In genomic region chr10:92108747-92109146, GRCh38 we compare ENCODE assay signal across 15 cellular contexts.
A peak's percentile ranks its signal among the peaks of the same experiment; 100 is the strongest.
DNase-seq lines count a peak whose midpoint lies in the region; ATAC-seq and TF ChIP-seq lines count a peak whose summit lies in the region.
"Had no signal": no experiment of that assay in that cellular context is flagged by ENCODE, and none has a peak within 500 bp of the region (broad histone marks: within the 10 kb centered on the region; RNA-seq: fewer than 3 reads in every experiment).

No MANE protein-coding gene starts in this region.

- H3K27ac Mint-ChIP-seq in activated naive CD4-positive, alpha-beta T cell treated with anti-CD3 and anti-CD28 coated beads, Interleukin-2, amount 10 ng/mL, durations not matched to agents 7 days and 5 days = no peak overlapping the region
- H3K27ac Mint-ChIP-seq: CD4-positive, alpha-beta memory T cell had no signal

- peak; percentile 63 for ATAC-seq in left ventricle myocardium superior
- peak; percentile 43 for ATAC-seq in left lobe of liver
- peak in 2 of 4 donors; percentile 48 to 50 for ATAC-seq in psoas muscle
- ATAC-seq in GM21423 (IDR thresholded peaks at IDR 0.05; ENCODE audit: unreplicated experiment) = no peak

- no peaks in the 10 kb centered on the region for H3K27me3 ChIP-seq in psoas muscle (ENCODE audit: insufficient read depth in 3 of 3, low read length in 2 of 3)

- intact Hi-C loops in left ventricle myocardium superior (cut with micrococcal nuclease) (no loop called here), cardiac septum (cut with DNase I) (no loop called here), psoas muscle (cut with DNase I) (loop anchor here in 1 of 2 donors (10.0 kb wide), 1 partner anchor 46 kb away; no protein-coding TSS in a partner anchor)

- H3K27me3 Mint-ChIP-seq in activated naive CD4-positive, alpha-beta T cell treated with anti-CD3 and anti-CD28 coated beads, Interleukin-2, amount 10 ng/mL, durations not matched to agents 7 days and 5 days = no peaks in the 10 kb centered on the region
- H3K27me3 Mint-ChIP-seq: CD4-positive, alpha-beta memory T cell had no signal

- H3K36me3 Mint-ChIP-seq in activated naive CD4-positive, alpha-beta T cell treated with anti-CD3 and anti-CD28 coated beads, Interleukin-2, amount 10 ng/mL, durations not matched to agents 7 days and 5 days = no peaks in the 10 kb centered on the region

- no peaks in the 10 kb centered on the region for H3K4me1 Mint-ChIP-seq in activated naive CD4-positive, alpha-beta T cell treated with anti-CD3 and anti-CD28 coated beads, Interleukin-2, amount 10 ng/mL, durations not matched to agents 7 days and 5 days

- 52 to 69% (median 64%) methylated on average over 2 of the region's 2 CpGs for WGBS in psoas muscle, 3 donors

- no peaks in the 10 kb centered on the region for H3K36me3 ChIP-seq in psoas muscle (ENCODE audit: insufficient read depth in 1 of 2, low read depth in 1 of 2)

- H3K9me3 ChIP-seq in psoas muscle = no peaks in the 10 kb centered on the region

- peak overlapping the region; percentile 11 for H3K27ac ChIP-seq in psoas muscle
- H3K27ac ChIP-seq: GM23248 had no signal

- no peak overlapping the region for H3K4me3 ChIP-seq in psoas muscle
- H3K4me3 ChIP-seq: GM23248 had no signal

- H3K9me3 Mint-ChIP-seq in activated naive CD4-positive, alpha-beta T cell treated with anti-CD3 and anti-CD28 coated beads, Interleukin-2, amount 10 ng/mL, durations not matched to agents 7 days and 5 days = no peaks in the 10 kb centered on the region
- H3K9me3 Mint-ChIP-seq: CD4-positive, alpha-beta memory T cell had no signal

- DNase-seq in left ventricle myocardium superior (no peak), cardiac septum (ENCODE audit: low spot score) (no peak), left lobe of liver (ENCODE audit: low spot score) (peak; percentile 32), psoas muscle (no peak)
- DNase-seq in activated naive CD4-positive, alpha-beta T cell treated with anti-CD3 and anti-CD28 coated beads, Interleukin-2, amount 10 ng/mL, durations not matched to agents 7 days and 5 days = no peak
- DNase-seq: C1 segment of cervical spinal cord; Calu3; CD4-positive, alpha-beta memory T cell; COR-L47; DMS53; DMS79 treated with DMSO at 0.1 percent for 48 hours; GM23248; H7; HCEC 1CT had no signal

- no peak overlapping the region for H3K4me3 Mint-ChIP-seq in activated naive CD4-positive, alpha-beta T cell treated with anti-CD3 and anti-CD28 coated beads, Interleukin-2, amount 10 ng/mL, durations not matched to agents 7 days and 5 days
- H3K4me3 Mint-ChIP-seq: CD4-positive, alpha-beta memory T cell had no signal

- H3K4me1 ChIP-seq in psoas muscle = peaks cover 56% of the 10 kb centered on the region

- CTCF ChIA-PET in activated naive CD4-positive, alpha-beta T cell treated with anti-CD3 and anti-CD28 coated beads, Interleukin-2, amount 10 ng/mL, durations not matched to agents 7 days and 5 days (lab: Charles Lee) = no interaction called here

- no peak for TF ChIP-seq CTCF in psoas muscle (IDR thresholded peaks at IDR 0.05)
